Comparison of ENCODE assay signal across 8 cellular contexts in genomic region chr11:8192016-8192895, GRCh38. TPM values are rescaled to one million over a fixed set of nuclear protein-coding genes. Genes with fewer than 3 reads are reported as not detected.
DNase-seq lines count a peak whose midpoint lies in the region; ATAC-seq and TF ChIP-seq lines count a peak whose summit lies in the region.

No MANE protein-coding gene starts in this region.

- no peaks in the 10 kb centered on the region for H4K20me1 ChIP-seq in KMS-11 (ENCODE audit: insufficient read depth)

- H2AFZ ChIP-seq in KMS-11 (ENCODE audit: low read depth), result peak overlapping the region; percentile 38

- 74% methylated on average over 19 of the region's 19 CpGs for WGBS in sigmoid colon, 2 donors

- intact Hi-C loops in sigmoid colon (cut with DNase I), result loop anchor here (1.0 kb wide), 1 partner anchor 71 kb away; the partner anchor contains the start of gene LMO1

- TF ChIP-seq EP300 in sigmoid colon (IDR thresholded peaks at IDR 0.05), result no peak

- H3K9me3 ChIP-seq in right atrium auricular region (no peaks in the 10 kb centered on the region), sigmoid colon (no peaks in the 10 kb centered on the region)

- H3K4me2 ChIP-seq in KMS-11, result no peak overlapping the region

- no peak overlapping the region for H3K27ac ChIP-seq in KMS-11
- no peak overlapping the region for H3K27ac ChIP-seq in right atrium auricular region
- no peak overlapping the region for H3K27ac ChIP-seq in sigmoid colon

- TF ChIP-seq CTCF in AG10803 (conservative IDR thresholded peaks at IDR 0.05; ENCODE audit: low read length), result peak; percentile 97
- peak; percentile 81 for TF ChIP-seq CTCF in KMS-11 (conservative IDR thresholded peaks at IDR 0.05; ENCODE audit: low read depth, low read length)
- TF ChIP-seq CTCF in right atrium auricular region (IDR thresholded peaks at IDR 0.05), result peak; percentile 55 to 86
- peak; percentile 50 to 76 (median 64) for TF ChIP-seq CTCF in sigmoid colon (IDR thresholded peaks at IDR 0.05)

- H3K4me1 ChIP-seq in KMS-11 (ENCODE audit: low read depth, poor library complexity, severe bottlenecking) (no peaks in the 10 kb centered on the region), right atrium auricular region (no peaks in the 10 kb centered on the region), sigmoid colon (no peaks in the 10 kb centered on the region)

- DNase-seq in AG10803 (ENCODE audit: low read depth) (peak; percentile 68), RPMI7951 (ENCODE audit: low read depth) (peak; percentile 47), amniotic stem cell (lab: John Stamatoyannopoulos, UW) (peak; percentile 24), right atrium auricular region (ENCODE audit: low spot score) (no peak), sigmoid colon (no peak)

- H3K27me3 ChIP-seq in KMS-11 (ENCODE audit: insufficient read depth, low read depth), result no peaks in the 10 kb centered on the region
- H3K27me3 ChIP-seq in right atrium auricular region, result no peaks in the 10 kb centered on the region
- H3K27me3 ChIP-seq in sigmoid colon, result peaks cover 0 to 7% (median 0%) of the 10 kb centered on the region in 3 donors

- H3K36me3 ChIP-seq in KMS-11 (ENCODE audit: insufficient read depth), result no peaks in the 10 kb centered on the region
- no peaks in the 10 kb centered on the region for H3K36me3 ChIP-seq in right atrium auricular region
- no peaks in the 10 kb centered on the region for H3K36me3 ChIP-seq in sigmoid colon

- H3K79me2 ChIP-seq in KMS-11 (ENCODE audit: insufficient read depth, low read depth), result no peaks in the 10 kb centered on the region

- peak; percentile 62 for ATAC-seq in GM18502 (IDR thresholded peaks at IDR 0.05; ENCODE audit: poor library complexity, unreplicated experiment)
- no peak for ATAC-seq in HG02678 (IDR thresholded peaks at IDR 0.05; ENCODE audit: unreplicated experiment)

- H3K9ac ChIP-seq in KMS-11, result no peak overlapping the region

- H3K4me3 ChIP-seq in AG10803 (ENCODE audit: low read length), result no peak overlapping the region
- H3K4me3 ChIP-seq in KMS-11 (IDR thresholded peaks at IDR 0.05; ENCODE audit: insufficient read depth, low read depth, low read length), result no peak overlapping the region
- no peak overlapping the region for H3K4me3 ChIP-seq in right atrium auricular region
- H3K4me3 ChIP-seq in sigmoid colon, result no peak overlapping the region

- no peak for TF ChIP-seq POLR2A in sigmoid colon (IDR thresholded peaks at IDR 0.05)

RNA-seq across cellular contexts. Expression of gene RIC3, which starts 23.4 kb away (rescaled TPM):
- total RNA-seq in RPMI7951 (2014; rRNA removed; shearing (Covaris generic)), result not detected in 2 replicates
- total RNA-seq in right atrium auricular region (1 to 10 TPM; 7.9 to 8.5 TPM), sigmoid colon (10 to 100 TPM; 13.7 to 34.9 (median 19.5) TPM)
- 1 to 10 TPM in 1 of 3 donors, under 1 TPM in 1, not detected in 1; 0.23 to 4.7 TPM for polyA plus RNA-seq in sigmoid colon

Comparison
In these comparisons a context has a peak if more than half of its experiments do, and no peak if none do; other contexts are left out.
1. DNase-seq: peak in AG10803 (single experiment), RPMI7951 (single experiment) and amniotic stem cell (single experiment); none in right atrium auricular region (single experiment) and sigmoid colon (single experiment).
2. Peak in every context shown above with its lines, with median percentiles within 50 percentile points of each other: CTCF ChIP-seq.